ENCODE assay signal across 1 cellular context in genomic region chr7:73885975-73886798, GRCh38.
A peak's percentile ranks its signal among the peaks of the same experiment; 100 is the strongest.
TF ChIP-seq lines count a peak whose summit lies in the region.

No MANE protein-coding gene starts in this region.

TF ChIP-seq in K562, 482 proteins besides CTCF, POLR2A, EP300 and RAD21 (continued from another document and continues in another):
- peak; percentile 71 for TF ChIP-seq E2F8 (IDR thresholded peaks at IDR 0.05; ENCODE audit: low read depth, partially characterized antibody)
- TF ChIP-seq, protein P1, sequence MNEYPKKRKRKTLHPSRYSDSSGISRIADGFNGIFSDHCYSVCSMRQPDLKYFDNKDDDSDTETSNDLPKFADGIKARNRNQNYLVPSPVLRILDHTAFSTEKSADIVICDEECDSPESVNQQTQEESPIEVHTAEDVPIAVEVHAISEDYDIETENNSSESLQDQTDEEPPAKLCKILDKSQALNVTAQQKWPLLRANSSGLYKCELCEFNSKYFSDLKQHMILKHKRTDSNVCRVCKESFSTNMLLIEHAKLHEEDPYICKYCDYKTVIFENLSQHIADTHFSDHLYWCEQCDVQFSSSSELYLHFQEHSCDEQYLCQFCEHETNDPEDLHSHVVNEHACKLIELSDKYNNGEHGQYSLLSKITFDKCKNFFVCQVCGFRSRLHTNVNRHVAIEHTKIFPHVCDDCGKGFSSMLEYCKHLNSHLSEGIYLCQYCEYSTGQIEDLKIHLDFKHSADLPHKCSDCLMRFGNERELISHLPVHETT (CRISPR knock-in tag; conservative IDR thresholded peaks at IDR 0.05 in 1 of 2, IDR thresholded peaks at IDR 0.05 in 1 of 2), result peak in 1 of 2 experiments; percentile 94; a peak in 2 of 4 replicates
- TF ChIP-seq JUN (IDR thresholded peaks at IDR 0.05; ENCODE audit: borderline replicate concordance, low read depth, low read length), result peak; percentile 76; the same call in 1 of the 2 replicates
- no peak for TF ChIP-seq JUN (CRISPR knock-in tag; IDR thresholded peaks at IDR 0.05; ENCODE audit: borderline replicate concordance)
- peak; percentile 94 for TF ChIP-seq ZNF311 (CRISPR knock-in tag; IDR thresholded peaks at IDR 0.05)
- peak; percentile 81; the same call in 1 of the 2 replicates for TF ChIP-seq ATF6 (CRISPR knock-in tag; IDR thresholded peaks at IDR 0.05)
- TF ChIP-seq EGR1 (conservative IDR thresholded peaks at IDR 0.05), result peak; percentile 81
- TF ChIP-seq ZKSCAN3 (CRISPR knock-in tag; IDR thresholded peaks at IDR 0.05), result no peak
- peak in 1 of 2 experiments; percentile 73; a peak in 2 of 4 replicates for TF ChIP-seq SRF (CRISPR knock-in tag; IDR thresholded peaks at IDR 0.05)
- peak; percentile 85 for TF ChIP-seq CREB1 (IDR thresholded peaks at IDR 0.05)
- no peak for TF ChIP-seq CREB1 (CRISPR knock-in tag; IDR thresholded peaks at IDR 0.05)
- TF ChIP-seq BCL6 (CRISPR knock-in tag; IDR thresholded peaks at IDR 0.05), result peak; percentile 93
- no peak for TF ChIP-seq RBM17 (IDR thresholded peaks at IDR 0.05; ENCODE audit: borderline replicate concordance, low read depth, low read length)
- peak; percentile 76; the same call in 1 of the 2 replicates for TF ChIP-seq FOXJ3 (CRISPR knock-in tag; IDR thresholded peaks at IDR 0.05)
- TF ChIP-seq CEBPG (CRISPR knock-in tag; IDR thresholded peaks at IDR 0.05), result peak; percentile 88
- TF ChIP-seq CEBPG (tag; conservative IDR thresholded peaks at IDR 0.05 in 1 of 2, IDR thresholded peaks at IDR 0.05 in 1 of 2), result peak; percentile 64 to 77
- TF ChIP-seq ZC3H8 (IDR thresholded peaks at IDR 0.05), result peak; percentile 50; the same call in 1 of the 2 replicates
- TF ChIP-seq TAL1 (IDR thresholded peaks at IDR 0.05), result peak; percentile 100
- no peak for TF ChIP-seq EWSR1 (IDR thresholded peaks at IDR 0.05; ENCODE audit: borderline replicate concordance, low read depth, partially characterized antibody)
- peak; percentile 47; the same call in 1 of the 2 replicates for TF ChIP-seq ZNF586 (CRISPR knock-in tag; conservative IDR thresholded peaks at IDR 0.05)
- peak; percentile 79; the same call in 1 of the 2 replicates for TF ChIP-seq MECOM (CRISPR knock-in tag; IDR thresholded peaks at IDR 0.05)
- TF ChIP-seq MAFG (tag; conservative IDR thresholded peaks at IDR 0.05), result peak; percentile 57; the same call in 1 of the 2 replicates
- peak; percentile 89 for TF ChIP-seq ATF3 (IDR thresholded peaks at IDR 0.05)
- TF ChIP-seq ATF3 (CRISPR knock-in tag; conservative IDR thresholded peaks at IDR 0.05), result peak; percentile 94
- TF ChIP-seq, protein P2, sequence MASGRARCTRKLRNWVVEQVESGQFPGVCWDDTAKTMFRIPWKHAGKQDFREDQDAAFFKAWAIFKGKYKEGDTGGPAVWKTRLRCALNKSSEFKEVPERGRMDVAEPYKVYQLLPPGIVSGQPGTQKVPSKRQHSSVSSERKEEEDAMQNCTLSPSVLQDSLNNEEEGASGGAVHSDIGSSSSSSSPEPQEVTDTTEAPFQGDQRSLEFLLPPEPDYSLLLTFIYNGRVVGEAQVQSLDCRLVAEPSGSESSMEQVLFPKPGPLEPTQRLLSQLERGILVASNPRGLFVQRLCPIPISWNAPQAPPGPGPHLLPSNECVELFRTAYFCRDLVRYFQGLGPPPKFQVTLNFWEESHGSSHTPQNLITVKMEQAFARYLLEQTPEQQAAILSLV (tag; IDR thresholded peaks at IDR 0.05), result peak; percentile 75
- peak; percentile 52; the same call in 1 of the 2 replicates for TF ChIP-seq L3MBTL2 (IDR thresholded peaks at IDR 0.05)
- no peak for TF ChIP-seq SAFB2 (IDR thresholded peaks at IDR 0.05; ENCODE audit: borderline replicate concordance, low read depth, low read length, severe bottlenecking)
- peak; percentile 63 for TF ChIP-seq TAF1 (IDR thresholded peaks at IDR 0.05; ENCODE audit: control insufficient read depth, extremely low read depth, insufficient read depth, low read length, severe bottlenecking)
- peak; percentile 68; the same call in 1 of the 2 replicates for TF ChIP-seq ZNF24 (IDR thresholded peaks at IDR 0.05)
- TF ChIP-seq RBM39 (optimal IDR thresholded peaks at IDR 0.05; ENCODE audit: low read depth, low read length), result no peak
- peak; percentile 58; the same call in 1 of the 2 replicates for TF ChIP-seq MEF2A (IDR thresholded peaks at IDR 0.05; ENCODE audit: control insufficient read depth, low read depth, low read length)
- no peak for TF ChIP-seq POLR3G (IDR thresholded peaks at IDR 0.05; ENCODE audit: extremely low read depth, insufficient read length, insufficient replicate concordance)
- peak; percentile 100 for TF ChIP-seq HDAC2 (IDR thresholded peaks at IDR 0.05)
- TF ChIP-seq, protein P3, sequence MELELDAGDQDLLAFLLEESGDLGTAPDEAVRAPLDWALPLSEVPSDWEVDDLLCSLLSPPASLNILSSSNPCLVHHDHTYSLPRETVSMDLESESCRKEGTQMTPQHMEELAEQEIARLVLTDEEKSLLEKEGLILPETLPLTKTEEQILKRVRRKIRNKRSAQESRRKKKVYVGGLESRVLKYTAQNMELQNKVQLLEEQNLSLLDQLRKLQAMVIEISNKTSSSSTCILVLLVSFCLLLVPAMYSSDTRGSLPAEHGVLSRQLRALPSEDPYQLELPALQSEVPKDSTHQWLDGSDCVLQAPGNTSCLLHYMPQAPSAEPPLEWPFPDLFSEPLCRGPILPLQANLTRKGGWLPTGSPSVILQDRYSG (tag; conservative IDR thresholded peaks at IDR 0.05; ENCODE audit: low read depth), result peak; percentile 95
- TF ChIP-seq TEAD2 (tag; IDR thresholded peaks at IDR 0.05), result peak; percentile 64
- no peak for TF ChIP-seq ZNF764 (CRISPR knock-in tag; IDR thresholded peaks at IDR 0.05; ENCODE audit: low read depth)
- TF ChIP-seq TRIM24 (IDR thresholded peaks at IDR 0.05), result peak; percentile 100
- no peak for TF ChIP-seq SAFB (IDR thresholded peaks at IDR 0.05; ENCODE audit: borderline replicate concordance, low read depth, low read length)
- TF ChIP-seq MAFK (IDR thresholded peaks at IDR 0.05; ENCODE audit: low read length), result peak; percentile 25
- TF ChIP-seq NONO (IDR thresholded peaks at IDR 0.05; ENCODE audit: low read depth in 2 of 2, low read length in 1 of 2), result peak in 1 of 2 experiments; percentile 97; a peak in 2 of 4 replicates
- TF ChIP-seq ATF1 (CRISPR knock-in tag; IDR thresholded peaks at IDR 0.05), result no peak
- peak; percentile 85 for TF ChIP-seq ATF1 (tag; IDR thresholded peaks at IDR 0.05)
- peak; percentile 77 for TF ChIP-seq DDX20 (tag; IDR thresholded peaks at IDR 0.05; ENCODE audit: low read depth)
- peak; percentile 99 for TF ChIP-seq NFIC (IDR thresholded peaks at IDR 0.05)
- TF ChIP-seq, protein P4, sequence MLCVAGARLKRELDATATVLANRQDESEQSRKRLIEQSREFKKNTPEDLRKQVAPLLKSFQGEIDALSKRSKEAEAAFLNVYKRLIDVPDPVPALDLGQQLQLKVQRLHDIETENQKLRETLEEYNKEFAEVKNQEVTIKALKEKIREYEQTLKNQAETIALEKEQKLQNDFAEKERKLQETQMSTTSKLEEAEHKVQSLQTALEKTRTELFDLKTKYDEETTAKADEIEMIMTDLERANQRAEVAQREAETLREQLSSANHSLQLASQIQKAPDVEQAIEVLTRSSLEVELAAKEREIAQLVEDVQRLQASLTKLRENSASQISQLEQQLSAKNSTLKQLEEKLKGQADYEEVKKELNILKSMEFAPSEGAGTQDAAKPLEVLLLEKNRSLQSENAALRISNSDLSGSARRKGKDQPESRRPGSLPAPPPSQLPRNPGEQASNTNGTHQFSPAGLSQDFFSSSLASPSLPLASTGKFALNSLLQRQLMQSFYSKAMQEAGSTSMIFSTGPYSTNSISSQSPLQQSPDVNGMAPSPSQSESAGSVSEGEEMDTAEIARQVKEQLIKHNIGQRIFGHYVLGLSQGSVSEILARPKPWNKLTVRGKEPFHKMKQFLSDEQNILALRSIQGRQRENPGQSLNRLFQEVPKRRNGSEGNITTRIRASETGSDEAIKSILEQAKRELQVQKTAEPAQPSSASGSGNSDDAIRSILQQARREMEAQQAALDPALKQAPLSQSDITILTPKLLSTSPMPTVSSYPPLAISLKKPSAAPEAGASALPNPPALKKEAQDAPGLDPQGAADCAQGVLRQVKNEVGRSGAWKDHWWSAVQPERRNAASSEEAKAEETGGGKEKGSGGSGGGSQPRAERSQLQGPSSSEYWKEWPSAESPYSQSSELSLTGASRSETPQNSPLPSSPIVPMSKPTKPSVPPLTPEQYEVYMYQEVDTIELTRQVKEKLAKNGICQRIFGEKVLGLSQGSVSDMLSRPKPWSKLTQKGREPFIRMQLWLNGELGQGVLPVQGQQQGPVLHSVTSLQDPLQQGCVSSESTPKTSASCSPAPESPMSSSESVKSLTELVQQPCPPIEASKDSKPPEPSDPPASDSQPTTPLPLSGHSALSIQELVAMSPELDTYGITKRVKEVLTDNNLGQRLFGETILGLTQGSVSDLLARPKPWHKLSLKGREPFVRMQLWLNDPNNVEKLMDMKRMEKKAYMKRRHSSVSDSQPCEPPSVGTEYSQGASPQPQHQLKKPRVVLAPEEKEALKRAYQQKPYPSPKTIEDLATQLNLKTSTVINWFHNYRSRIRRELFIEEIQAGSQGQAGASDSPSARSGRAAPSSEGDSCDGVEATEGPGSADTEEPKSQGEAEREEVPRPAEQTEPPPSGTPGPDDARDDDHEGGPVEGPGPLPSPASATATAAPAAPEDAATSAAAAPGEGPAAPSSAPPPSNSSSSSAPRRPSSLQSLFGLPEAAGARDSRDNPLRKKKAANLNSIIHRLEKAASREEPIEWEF (CRISPR knock-in tag; IDR thresholded peaks at IDR 0.05), result peak; percentile 80; the same call in 1 of the 2 replicates
- peak; percentile 100 for TF ChIP-seq GATA2 (CRISPR knock-in tag; IDR thresholded peaks at IDR 0.05)
- TF ChIP-seq, protein P5, sequence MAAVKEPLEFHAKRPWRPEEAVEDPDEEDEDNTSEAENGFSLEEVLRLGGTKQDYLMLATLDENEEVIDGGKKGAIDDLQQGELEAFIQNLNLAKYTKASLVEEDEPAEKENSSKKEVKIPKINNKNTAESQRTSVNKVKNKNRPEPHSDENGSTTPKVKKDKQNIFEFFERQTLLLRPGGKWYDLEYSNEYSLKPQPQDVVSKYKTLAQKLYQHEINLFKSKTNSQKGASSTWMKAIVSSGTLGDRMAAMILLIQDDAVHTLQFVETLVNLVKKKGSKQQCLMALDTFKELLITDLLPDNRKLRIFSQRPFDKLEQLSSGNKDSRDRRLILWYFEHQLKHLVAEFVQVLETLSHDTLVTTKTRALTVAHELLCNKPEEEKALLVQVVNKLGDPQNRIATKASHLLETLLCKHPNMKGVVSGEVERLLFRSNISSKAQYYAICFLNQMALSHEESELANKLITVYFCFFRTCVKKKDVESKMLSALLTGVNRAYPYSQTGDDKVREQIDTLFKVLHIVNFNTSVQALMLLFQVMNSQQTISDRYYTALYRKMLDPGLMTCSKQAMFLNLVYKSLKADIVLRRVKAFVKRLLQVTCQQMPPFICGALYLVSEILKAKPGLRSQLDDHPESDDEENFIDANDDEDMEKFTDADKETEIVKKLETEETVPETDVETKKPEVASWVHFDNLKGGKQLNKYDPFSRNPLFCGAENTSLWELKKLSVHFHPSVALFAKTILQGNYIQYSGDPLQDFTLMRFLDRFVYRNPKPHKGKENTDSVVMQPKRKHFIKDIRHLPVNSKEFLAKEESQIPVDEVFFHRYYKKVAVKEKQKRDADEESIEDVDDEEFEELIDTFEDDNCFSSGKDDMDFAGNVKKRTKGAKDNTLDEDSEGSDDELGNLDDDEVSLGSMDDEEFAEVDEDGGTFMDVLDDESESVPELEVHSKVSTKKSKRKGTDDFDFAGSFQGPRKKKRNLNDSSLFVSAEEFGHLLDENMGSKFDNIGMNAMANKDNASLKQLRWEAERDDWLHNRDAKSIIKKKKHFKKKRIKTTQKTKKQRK (IDR thresholded peaks at IDR 0.05; ENCODE audit: borderline replicate concordance, low read depth, low read length), result no peak
